In the genomic region with DNA sequence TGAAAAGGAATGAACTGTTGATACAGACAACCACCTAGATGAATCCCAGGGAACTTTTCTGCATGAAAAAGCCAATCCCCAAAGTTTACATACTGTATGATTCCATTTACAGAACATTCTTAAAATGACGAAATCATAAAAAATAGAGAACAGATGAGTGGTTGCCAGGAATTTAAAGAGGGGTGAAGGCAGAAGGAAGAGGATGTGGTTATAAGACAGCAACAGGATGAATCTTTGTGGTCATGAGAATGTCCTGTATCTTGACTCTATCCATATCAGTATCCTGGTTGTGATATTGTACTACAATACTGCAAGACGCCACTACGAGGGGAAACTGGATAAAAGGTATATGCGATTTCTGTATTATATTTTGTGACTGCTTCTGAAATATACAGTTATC, we compare ENCODE assay signal across 13 cellular contexts.
DNase-seq lines count a peak whose midpoint lies in the region; ATAC-seq and TF ChIP-seq lines count a peak whose summit lies in the region.
"Had no signal": no experiment of that assay in that cellular context is flagged by ENCODE, and none has a peak within 500 bp of the region (broad histone marks: within the 10 kb centered on the region; RNA-seq: fewer than 3 reads in every experiment).

No MANE protein-coding gene starts in this region.

- H3K27me3 ChIP-seq in CD8-positive, alpha-beta memory T cell (ENCODE audit: insufficient read depth, low read length, poor library complexity, severe bottlenecking): no peaks in the 10 kb centered on the region
- H3K27me3 ChIP-seq: esophagus squamous epithelium had no signal

- H2AFZ ChIP-seq in OCI-LY7 (ENCODE audit: low read length): no peak overlapping the region

- POLR2A ChIA-PET in CD8-positive, alpha-beta memory T cell (lab: Charles Lee): no interaction called here
- POLR2A ChIA-PET in activated CD8-positive, alpha-beta T cell treated with anti-CD3 and anti-CD28 coated beads, Interleukin-2, amount 10 ng/mL, durations not matched to agents 7 days and 5 days (lab: Charles Lee): no interaction called here
- POLR2A ChIA-PET in OCI-LY7 (lab: Charles Lee): no interaction called here
- POLR2A ChIA-PET in WTC11 (lab: Charles Lee): no interaction called here

- no peaks in the 10 kb centered on the region for H3K9me3 ChIP-seq in CD8-positive, alpha-beta memory T cell (ENCODE audit: low read length)
- H3K9me3 ChIP-seq in OCI-LY7 (ENCODE audit: low read length): 0 out of 2 replicates have a peak, but pooled peaks cover 4% of the 10 kb centered on the region
- H3K9me3 ChIP-seq: esophagus squamous epithelium, thoracic aorta had no signal

- H3K27ac ChIP-seq in CD8-positive, alpha-beta memory T cell (ENCODE audit: low read depth, low read length): no peak overlapping the region
- no peak overlapping the region for H3K27ac ChIP-seq in OCI-LY7 (ENCODE audit: low read depth, low read length, poor library complexity, severe bottlenecking)
- H3K27ac ChIP-seq: esophagus squamous epithelium, thoracic aorta had no signal

- no peaks in the 10 kb centered on the region for H3K27me3 Mint-ChIP-seq in CD8-positive, alpha-beta memory T cell
- H3K27me3 Mint-ChIP-seq in activated CD8-positive, alpha-beta T cell treated with anti-CD3 and anti-CD28 coated beads, Interleukin-2, amount 10 ng/mL, durations not matched to agents 7 days and 5 days (ENCODE audit: low read depth): no peaks in the 10 kb centered on the region
- H3K27me3 Mint-ChIP-seq in WTC11 (ENCODE audit: low read depth): no peaks in the 10 kb centered on the region

- ATAC-seq in activated CD8-positive, alpha-beta T cell treated with anti-CD3 and anti-CD28 coated beads, Interleukin-2, amount 10 ng/mL, durations not matched to agents 7 days and 5 days: peak; percentile 51
- ATAC-seq in WTC11: no peak

- in situ Hi-C loops in KBM-7 (cut with MboI; ENCODE audit: low pct_unique_long_range_greater_than_20kb, low sequenced_read_pairs): no loop called here

- no peak overlapping the region for H3K4me3 Mint-ChIP-seq in CD8-positive, alpha-beta memory T cell
- H3K4me3 Mint-ChIP-seq in activated CD8-positive, alpha-beta T cell treated with anti-CD3 and anti-CD28 coated beads, Interleukin-2, amount 10 ng/mL, durations not matched to agents 7 days and 5 days: peak overlapping the region; percentile 3
- H3K4me3 Mint-ChIP-seq in WTC11: no peak overlapping the region

- CTCF ChIA-PET in CD8-positive, alpha-beta memory T cell (lab: Charles Lee): no interaction called here
- CTCF ChIA-PET in activated CD8-positive, alpha-beta T cell treated with anti-CD3 and anti-CD28 coated beads, Interleukin-2, amount 10 ng/mL, durations not matched to agents 7 days and 5 days (lab: Charles Lee): no interaction called here
- CTCF ChIA-PET in OCI-LY7 (lab: Charles Lee; ENCODE audit: unreplicated experiment) (no interaction called here), WTC11 (lab: Charles Lee) (no interaction called here)

- no peak overlapping the region for H3K4me2 ChIP-seq in OCI-LY7 (ENCODE audit: low read length)

- H4K20me1 ChIP-seq in OCI-LY7 (ENCODE audit: insufficient read depth, low read length): no peaks in the 10 kb centered on the region

- intact Hi-C loops in OCI-LY7 (cut with micrococcal nuclease; ENCODE audit: unreplicated experiment): no loop called here

- no peaks in the 10 kb centered on the region for H3K79me2 ChIP-seq in OCI-LY7 (ENCODE audit: insufficient read depth, low read depth, low read length)

- peaks cover 22% of the 10 kb centered on the region for H3K4me1 ChIP-seq in CD8-positive, alpha-beta memory T cell (ENCODE audit: insufficient read depth, low read length)
- H3K4me1 ChIP-seq in OCI-LY7 (ENCODE audit: insufficient read depth, low read length, poor library complexity, severe bottlenecking): no peaks in the 10 kb centered on the region
- H3K4me1 ChIP-seq: esophagus squamous epithelium had no signal

- peaks cover 9% of the 10 kb centered on the region for H3K36me3 ChIP-seq in CD8-positive, alpha-beta memory T cell (ENCODE audit: insufficient read depth, low read length)
- H3K36me3 ChIP-seq in OCI-LY7 (ENCODE audit: insufficient read depth, low read length): peaks cover 48% of the 10 kb centered on the region

- peak overlapping the region in 5 of 8 donors; percentile 1 to 80 (median 48) for H3K27ac Mint-ChIP-seq in CD8-positive, alpha-beta memory T cell
- H3K27ac Mint-ChIP-seq in activated CD8-positive, alpha-beta T cell treated with anti-CD3 and anti-CD28 coated beads, Interleukin-2, amount 10 ng/mL, durations not matched to agents 7 days and 5 days: peak overlapping the region; percentile 1
- no peak overlapping the region for H3K27ac Mint-ChIP-seq in WTC11

- H3K4me1 Mint-ChIP-seq in CD8-positive, alpha-beta memory T cell: peaks cover 17 to 34% (median 31%) of the 10 kb centered on the region in 3 donors
- H3K4me1 Mint-ChIP-seq in activated CD8-positive, alpha-beta T cell treated with anti-CD3 and anti-CD28 coated beads, Interleukin-2, amount 10 ng/mL, durations not matched to agents 7 days and 5 days (ENCODE audit: low read depth): peaks cover 52% of the 10 kb centered on the region
- no peaks in the 10 kb centered on the region for H3K4me1 Mint-ChIP-seq in WTC11

- peaks cover 10 to 84% (median 47%) of the 10 kb centered on the region in 3 donors for H3K36me3 Mint-ChIP-seq in CD8-positive, alpha-beta memory T cell
- peaks cover 68% of the 10 kb centered on the region for H3K36me3 Mint-ChIP-seq in activated CD8-positive, alpha-beta T cell treated with anti-CD3 and anti-CD28 coated beads, Interleukin-2, amount 10 ng/mL, durations not matched to agents 7 days and 5 days (ENCODE audit: low read depth)
- peaks cover 54% of the 10 kb centered on the region for H3K36me3 Mint-ChIP-seq in WTC11

- no peak overlapping the region for H3K4me3 ChIP-seq in CD8-positive, alpha-beta memory T cell (ENCODE audit: low read length)
- H3K4me3 ChIP-seq in OCI-LY7 (ENCODE audit: low read depth, low read length, poor library complexity, severe bottlenecking): no peak overlapping the region
- H3K4me3 ChIP-seq: esophagus squamous epithelium, thoracic aorta had no signal

- no peaks in the 10 kb centered on the region for H3K9me2 ChIP-seq in OCI-LY7 (ENCODE audit: insufficient read depth, low read length)

- BruUV-seq in OCI-LY7 (replicated peaks; lab: Mats Ljungman, UMichigan): no TSS peak

- no peaks in the 10 kb centered on the region for H3K9me3 Mint-ChIP-seq in CD8-positive, alpha-beta memory T cell
- peaks cover 13% of the 10 kb centered on the region for H3K9me3 Mint-ChIP-seq in activated CD8-positive, alpha-beta T cell treated with anti-CD3 and anti-CD28 coated beads, Interleukin-2, amount 10 ng/mL, durations not matched to agents 7 days and 5 days (ENCODE audit: insufficient read depth)
- H3K9me3 Mint-ChIP-seq in WTC11: no peaks in the 10 kb centered on the region

- no peak for DNase-seq in CD8-positive, alpha-beta memory T cell
- DNase-seq in KBM-7 (peak; percentile 53), iris pigment epithelial cell (ENCODE audit: low read depth) (peak; percentile 96), OCI-LY7 (ENCODE audit: low spot score) (no peak), NCI-H748 (lab: John Stamatoyannopoulos, UW; ENCODE audit: unreplicated experiment) (no peak), NCI-H128 (lab: John Stamatoyannopoulos, UW; ENCODE audit: unreplicated experiment) (no peak), WTC11 (ENCODE audit: low spot score) (no peak)
- no peak for DNase-seq in activated CD8-positive, alpha-beta T cell treated with anti-CD3 and anti-CD28 coated beads, Interleukin-2, amount 10 ng/mL, durations not matched to agents 7 days and 5 days
- DNase-seq: activated CD4-positive, alpha-beta T cell treated with anti-CD3 and anti-CD28 coated beads, Interleukin-2, amount 50 U/mL, for 48 hours; caudate nucleus; esophagus squamous epithelium; SHP77 had no signal

- TF ChIP-seq CTCF in OCI-LY7 (conservative IDR thresholded peaks at IDR 0.05; ENCODE audit: low read length) (no peak), WTC11 (IDR thresholded peaks at IDR 0.05) (no peak)

TF ChIP-seq in WTC11, 78 proteins besides CTCF, POLR2A, EP300 and RAD21:
- TF ChIP-seq ZNF317 (CRISPR knock-in tag; IDR thresholded peaks at IDR 0.05; ENCODE audit: borderline replicate concordance, low read depth) (no peak), NR2C2 (CRISPR knock-in tag; IDR thresholded peaks at IDR 0.05) (no peak), ELF4 (CRISPR knock-in tag; IDR thresholded peaks at IDR 0.05; ENCODE audit: low read depth) (no peak), TEAD1 (CRISPR knock-in tag; IDR thresholded peaks at IDR 0.05) (no peak)

Comparison
In these comparisons a context has a peak if more than half of its experiments do, and no peak if none do; other contexts are left out.
1. DNase-seq: peak in KBM-7 (single experiment) and iris pigment epithelial cell (single experiment); none in CD8-positive, alpha-beta memory T cell (0 of 5), activated CD8-positive, alpha-beta T cell treated with anti-CD3 and anti-CD28 coated beads, Interleukin-2, amount 10 ng/mL, durations not matched to agents 7 days and 5 days (single experiment), OCI-LY7 (single experiment), NCI-H748 (single experiment), NCI-H128 (single experiment) and WTC11 (single experiment).